ENCODE assay signal across 26 cellular contexts in genomic region chr5:167485395-167485794, GRCh38.
"Had no signal": no experiment of that assay in that cellular context is flagged by ENCODE, and none has a peak within 500 bp of the region (broad histone marks: within the 10 kb centered on the region; RNA-seq: fewer than 3 reads in every experiment).

No MANE protein-coding gene starts in this region.

- H3K4me1 ChIP-seq: body of pancreas, upper lobe of right lung had no signal

- FAIRE-seq: islet of Langerhans had no signal

- H3K36me3 Mint-ChIP-seq: activated naive CD8-positive, alpha-beta T cell treated with anti-CD3 and anti-CD28 coated beads for 36 hours; naive B cell had no signal

- H3K27me3 Mint-ChIP-seq: activated B cell treated with CpG ODN at 0.5 μM for 24 hours; activated naive CD8-positive, alpha-beta T cell treated with anti-CD3 and anti-CD28 coated beads for 36 hours; naive B cell; T-helper 17 cell had no signal

- H3K27me3 ChIP-seq: body of pancreas, hepatocyte, upper lobe of right lung had no signal

- H3K9me3 ChIP-seq: body of pancreas, upper lobe of right lung had no signal

- H3K4me3 ChIP-seq: body of pancreas, hepatocyte, upper lobe of right lung had no signal

- H3K4me1 Mint-ChIP-seq: activated B cell treated with CpG ODN at 0.5 μM for 24 hours; activated naive CD8-positive, alpha-beta T cell treated with anti-CD3 and anti-CD28 coated beads for 36 hours; naive B cell; T-helper 17 cell had no signal

- H3K36me3 ChIP-seq: upper lobe of right lung had no signal

- H3K4me3 Mint-ChIP-seq: activated B cell treated with CpG ODN at 0.5 μM for 24 hours; activated naive CD8-positive, alpha-beta T cell treated with anti-CD3 and anti-CD28 coated beads for 36 hours; activated T-cell treated with anti-CD3 and anti-CD28 coated beads, Interleukin-2, amount 50 U/mL, for 4 hours; naive B cell; T-helper 17 cell had no signal

- DNase-seq: activated B cell treated with CpG ODN at 0.5 μM for 24 hours; activated CD4-positive, alpha-beta T cell treated with anti-CD3 and anti-CD28 coated beads for 4 hours; activated CD4-positive, alpha-beta T cell treated with anti-CD3 and anti-CD28 coated beads, Interleukin-2, amount 50 U/mL, for 48 hours; activated CD8-positive, alpha-beta memory T cell treated with anti-CD3 and anti-CD28 coated beads, Interleukin-2, amount 50 U/mL, for 48 hours; activated naive CD4-positive, alpha-beta T cell treated with Interleukin-2 at 50 U/mL for 16 hours; activated naive CD8-positive, alpha-beta T cell treated with anti-CD3 and anti-CD28 coated beads for 36 hours; activated T-cell treated with anti-CD3 and anti-CD28 coated beads, Interleukin-2, amount 50 U/mL, for 4 hours; amniotic stem cell; body of pancreas; dermis blood vessel endothelial cell; effector CD8-positive, alpha-beta T cell; erythroblast; foreskin fibroblast; glutamatergic neuron; left colon; mesendoderm; naive B cell; occipital lobe; posterior cingulate gyrus; stimulated activated CD4-positive, alpha-beta T cell treated with anti-CD3 and anti-CD28 coated beads, Interleukin-4, amount 100 ng/mL, for 24 hours; stimulated activated naive CD8-positive, alpha-beta T cell treated with anti-CD3 and anti-CD28 coated beads, Interleukin-15, Interleukin-2, amounts not matched to agents 100 U/mL and 50 U/mL, for 24 hours; SW 1271; T-helper 17 cell; upper lobe of right lung had no signal

- ATAC-seq: activated T-cell treated with anti-CD3 and anti-CD28 coated beads, Interleukin-2, amount 50 U/mL, for 4 hours; body of pancreas; left colon; stimulated activated naive CD8-positive, alpha-beta T cell treated with anti-CD3 and anti-CD28 coated beads, Interleukin-15, Interleukin-2, amounts not matched to agents 100 U/mL and 50 U/mL, for 24 hours; T-helper 17 cell; upper lobe of right lung had no signal

- H3K27ac Mint-ChIP-seq: activated B cell treated with CpG ODN at 0.5 μM for 24 hours; activated naive CD8-positive, alpha-beta T cell treated with anti-CD3 and anti-CD28 coated beads for 36 hours; naive B cell; T-helper 17 cell had no signal

- H3K27ac ChIP-seq: body of pancreas, hepatocyte, upper lobe of right lung had no signal
